In the genomic region with DNA sequence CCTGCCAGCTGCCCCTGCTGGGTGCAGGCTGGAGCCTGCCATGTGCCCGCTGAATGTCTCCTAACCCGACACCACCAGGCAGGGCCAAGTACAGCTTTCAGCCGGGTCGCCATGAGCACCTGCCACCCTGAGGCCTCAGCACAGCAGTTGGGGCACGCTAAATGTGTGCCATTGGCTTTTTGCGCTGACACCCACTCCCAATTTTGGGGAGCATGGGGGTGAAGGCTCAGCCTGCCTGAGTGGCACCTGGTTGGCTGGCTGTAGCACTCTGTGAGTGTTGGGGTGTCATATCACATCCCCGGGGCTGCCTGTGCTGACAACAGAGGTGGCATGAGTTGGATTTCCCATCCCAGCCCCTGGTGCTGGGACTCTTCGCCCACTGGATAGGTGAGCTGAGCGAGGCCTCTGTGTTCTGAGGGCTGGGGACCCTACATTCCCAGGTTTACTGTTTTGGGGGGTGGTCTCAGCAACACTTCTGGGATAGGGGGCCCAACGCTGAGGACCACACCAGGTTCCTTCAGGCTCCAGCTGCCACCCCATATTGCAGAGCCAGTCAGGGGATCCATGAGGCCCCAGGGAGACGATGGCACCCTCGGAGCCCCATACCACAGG, we compare ENCODE assay signal across 1 cellular context.
A peak's percentile ranks its signal among the peaks of the same experiment; 100 is the strongest.
TF ChIP-seq lines count a peak whose summit lies in the region.

No MANE protein-coding gene starts in this region.

TF ChIP-seq in HepG2, 621 proteins besides CTCF, POLR2A, EP300 and RAD21:
- no peak for TF ChIP-seq ZMYM2 (CRISPR knock-in tag; IDR thresholded peaks at IDR 0.05)
- TF ChIP-seq ZBTB1 (CRISPR knock-in tag; IDR thresholded peaks at IDR 0.05; ENCODE audit: borderline replicate concordance): no peak
- TF ChIP-seq SALL1 (CRISPR knock-in tag; IDR thresholded peaks at IDR 0.05): no peak
- TF ChIP-seq, protein P1, sequence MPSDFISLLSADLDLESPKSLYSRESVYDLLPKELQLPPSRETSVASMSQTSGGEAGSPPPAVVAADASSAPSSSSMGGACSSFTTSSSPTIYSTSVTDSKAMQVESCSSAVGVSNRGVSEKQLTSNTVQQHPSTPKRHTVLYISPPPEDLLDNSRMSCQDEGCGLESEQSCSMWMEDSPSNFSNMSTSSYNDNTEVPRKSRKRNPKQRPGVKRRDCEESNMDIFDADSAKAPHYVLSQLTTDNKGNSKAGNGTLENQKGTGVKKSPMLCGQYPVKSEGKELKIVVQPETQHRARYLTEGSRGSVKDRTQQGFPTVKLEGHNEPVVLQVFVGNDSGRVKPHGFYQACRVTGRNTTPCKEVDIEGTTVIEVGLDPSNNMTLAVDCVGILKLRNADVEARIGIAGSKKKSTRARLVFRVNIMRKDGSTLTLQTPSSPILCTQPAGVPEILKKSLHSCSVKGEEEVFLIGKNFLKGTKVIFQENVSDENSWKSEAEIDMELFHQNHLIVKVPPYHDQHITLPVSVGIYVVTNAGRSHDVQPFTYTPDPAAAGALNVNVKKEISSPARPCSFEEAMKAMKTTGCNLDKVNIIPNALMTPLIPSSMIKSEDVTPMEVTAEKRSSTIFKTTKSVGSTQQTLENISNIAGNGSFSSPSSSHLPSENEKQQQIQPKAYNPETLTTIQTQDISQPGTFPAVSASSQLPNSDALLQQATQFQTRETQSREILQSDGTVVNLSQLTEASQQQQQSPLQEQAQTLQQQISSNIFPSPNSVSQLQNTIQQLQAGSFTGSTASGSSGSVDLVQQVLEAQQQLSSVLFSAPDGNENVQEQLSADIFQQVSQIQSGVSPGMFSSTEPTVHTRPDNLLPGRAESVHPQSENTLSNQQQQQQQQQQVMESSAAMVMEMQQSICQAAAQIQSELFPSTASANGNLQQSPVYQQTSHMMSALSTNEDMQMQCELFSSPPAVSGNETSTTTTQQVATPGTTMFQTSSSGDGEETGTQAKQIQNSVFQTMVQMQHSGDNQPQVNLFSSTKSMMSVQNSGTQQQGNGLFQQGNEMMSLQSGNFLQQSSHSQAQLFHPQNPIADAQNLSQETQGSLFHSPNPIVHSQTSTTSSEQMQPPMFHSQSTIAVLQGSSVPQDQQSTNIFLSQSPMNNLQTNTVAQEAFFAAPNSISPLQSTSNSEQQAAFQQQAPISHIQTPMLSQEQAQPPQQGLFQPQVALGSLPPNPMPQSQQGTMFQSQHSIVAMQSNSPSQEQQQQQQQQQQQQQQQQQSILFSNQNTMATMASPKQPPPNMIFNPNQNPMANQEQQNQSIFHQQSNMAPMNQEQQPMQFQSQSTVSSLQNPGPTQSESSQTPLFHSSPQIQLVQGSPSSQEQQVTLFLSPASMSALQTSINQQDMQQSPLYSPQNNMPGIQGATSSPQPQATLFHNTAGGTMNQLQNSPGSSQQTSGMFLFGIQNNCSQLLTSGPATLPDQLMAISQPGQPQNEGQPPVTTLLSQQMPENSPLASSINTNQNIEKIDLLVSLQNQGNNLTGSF (CRISPR knock-in tag; IDR thresholded peaks at IDR 0.05): no peak
- TF ChIP-seq SIX4 (CRISPR knock-in tag; IDR thresholded peaks at IDR 0.05): no peak
- TF ChIP-seq, protein P2, sequence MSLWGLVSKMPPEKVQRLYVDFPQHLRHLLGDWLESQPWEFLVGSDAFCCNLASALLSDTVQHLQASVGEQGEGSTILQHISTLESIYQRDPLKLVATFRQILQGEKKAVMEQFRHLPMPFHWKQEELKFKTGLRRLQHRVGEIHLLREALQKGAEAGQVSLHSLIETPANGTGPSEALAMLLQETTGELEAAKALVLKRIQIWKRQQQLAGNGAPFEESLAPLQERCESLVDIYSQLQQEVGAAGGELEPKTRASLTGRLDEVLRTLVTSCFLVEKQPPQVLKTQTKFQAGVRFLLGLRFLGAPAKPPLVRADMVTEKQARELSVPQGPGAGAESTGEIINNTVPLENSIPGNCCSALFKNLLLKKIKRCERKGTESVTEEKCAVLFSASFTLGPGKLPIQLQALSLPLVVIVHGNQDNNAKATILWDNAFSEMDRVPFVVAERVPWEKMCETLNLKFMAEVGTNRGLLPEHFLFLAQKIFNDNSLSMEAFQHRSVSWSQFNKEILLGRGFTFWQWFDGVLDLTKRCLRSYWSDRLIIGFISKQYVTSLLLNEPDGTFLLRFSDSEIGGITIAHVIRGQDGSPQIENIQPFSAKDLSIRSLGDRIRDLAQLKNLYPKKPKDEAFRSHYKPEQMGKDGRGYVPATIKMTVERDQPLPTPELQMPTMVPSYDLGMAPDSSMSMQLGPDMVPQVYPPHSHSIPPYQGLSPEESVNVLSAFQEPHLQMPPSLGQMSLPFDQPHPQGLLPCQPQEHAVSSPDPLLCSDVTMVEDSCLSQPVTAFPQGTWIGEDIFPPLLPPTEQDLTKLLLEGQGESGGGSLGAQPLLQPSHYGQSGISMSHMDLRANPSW (CRISPR knock-in tag; IDR thresholded peaks at IDR 0.05; ENCODE audit: borderline replicate concordance): no peak
- TF ChIP-seq, protein P3, sequence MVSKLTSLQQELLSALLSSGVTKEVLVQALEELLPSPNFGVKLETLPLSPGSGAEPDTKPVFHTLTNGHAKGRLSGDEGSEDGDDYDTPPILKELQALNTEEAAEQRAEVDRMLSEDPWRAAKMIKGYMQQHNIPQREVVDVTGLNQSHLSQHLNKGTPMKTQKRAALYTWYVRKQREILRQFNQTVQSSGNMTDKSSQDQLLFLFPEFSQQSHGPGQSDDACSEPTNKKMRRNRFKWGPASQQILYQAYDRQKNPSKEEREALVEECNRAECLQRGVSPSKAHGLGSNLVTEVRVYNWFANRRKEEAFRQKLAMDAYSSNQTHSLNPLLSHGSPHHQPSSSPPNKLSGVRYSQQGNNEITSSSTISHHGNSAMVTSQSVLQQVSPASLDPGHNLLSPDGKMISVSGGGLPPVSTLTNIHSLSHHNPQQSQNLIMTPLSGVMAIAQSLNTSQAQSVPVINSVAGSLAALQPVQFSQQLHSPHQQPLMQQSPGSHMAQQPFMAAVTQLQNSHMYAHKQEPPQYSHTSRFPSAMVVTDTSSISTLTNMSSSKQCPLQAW (CRISPR knock-in tag; IDR thresholded peaks at IDR 0.05): no peak
- no peak for TF ChIP-seq ZNF12 (CRISPR knock-in tag; IDR thresholded peaks at IDR 0.05)
- peak; percentile 26; the same call in 1 of the 2 replicates for TF ChIP-seq POLR2G (IDR thresholded peaks at IDR 0.05; ENCODE audit: low read depth, low read length)
- TF ChIP-seq, protein P4, sequence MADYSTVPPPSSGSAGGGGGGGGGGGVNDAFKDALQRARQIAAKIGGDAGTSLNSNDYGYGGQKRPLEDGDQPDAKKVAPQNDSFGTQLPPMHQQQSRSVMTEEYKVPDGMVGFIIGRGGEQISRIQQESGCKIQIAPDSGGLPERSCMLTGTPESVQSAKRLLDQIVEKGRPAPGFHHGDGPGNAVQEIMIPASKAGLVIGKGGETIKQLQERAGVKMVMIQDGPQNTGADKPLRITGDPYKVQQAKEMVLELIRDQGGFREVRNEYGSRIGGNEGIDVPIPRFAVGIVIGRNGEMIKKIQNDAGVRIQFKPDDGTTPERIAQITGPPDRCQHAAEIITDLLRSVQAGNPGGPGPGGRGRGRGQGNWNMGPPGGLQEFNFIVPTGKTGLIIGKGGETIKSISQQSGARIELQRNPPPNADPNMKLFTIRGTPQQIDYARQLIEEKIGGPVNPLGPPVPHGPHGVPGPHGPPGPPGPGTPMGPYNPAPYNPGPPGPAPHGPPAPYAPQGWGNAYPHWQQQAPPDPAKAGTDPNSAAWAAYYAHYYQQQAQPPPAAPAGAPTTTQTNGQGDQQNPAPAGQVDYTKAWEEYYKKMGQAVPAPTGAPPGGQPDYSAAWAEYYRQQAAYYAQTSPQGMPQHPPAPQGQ (CRISPR knock-in tag; IDR thresholded peaks at IDR 0.05; ENCODE audit: borderline replicate concordance): no peak
- TF ChIP-seq PAF1 (CRISPR knock-in tag; IDR thresholded peaks at IDR 0.05): peak; percentile 65; the same call in 1 of the 2 replicates
- no peak for TF ChIP-seq TOPORS (CRISPR knock-in tag; IDR thresholded peaks at IDR 0.05)
- peak; percentile 85 for TF ChIP-seq AGO2 (optimal IDR thresholded peaks at IDR 0.05; ENCODE audit: low read depth, low read length)
- no peak for TF ChIP-seq REPIN1 (CRISPR knock-in tag; IDR thresholded peaks at IDR 0.05; ENCODE audit: borderline replicate concordance, low read depth)
TF ChIP-seq in HepG2: peak in this region for 3.
